In the genomic region with DNA sequence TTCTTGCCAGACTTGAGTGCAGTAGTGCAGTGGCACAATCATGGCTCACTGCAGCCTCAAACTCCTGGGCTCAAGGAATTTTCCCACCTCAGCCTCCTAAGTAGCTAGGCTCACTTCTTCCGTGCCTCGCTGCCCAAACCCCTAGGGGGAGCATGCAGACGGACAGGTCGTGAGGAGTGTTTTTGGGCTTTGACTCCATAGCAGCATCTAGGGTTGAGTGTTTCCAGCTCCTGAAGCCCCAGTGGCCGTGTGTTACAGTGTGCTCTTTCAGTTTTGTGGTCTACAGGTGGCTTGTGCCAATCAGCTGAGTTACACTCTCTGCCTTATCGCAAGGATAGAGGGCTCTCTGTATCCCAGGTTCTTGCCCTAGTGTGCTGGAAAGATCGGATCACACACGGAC, we compare ENCODE assay signal across 1 cellular context.
TF ChIP-seq lines count a peak whose summit lies in the region.

No MANE protein-coding gene starts in this region.

TF ChIP-seq in GM23338, 12 proteins besides CTCF, POLR2A, EP300 and RAD21 (continued from another document):
- TF ChIP-seq, protein P1, sequence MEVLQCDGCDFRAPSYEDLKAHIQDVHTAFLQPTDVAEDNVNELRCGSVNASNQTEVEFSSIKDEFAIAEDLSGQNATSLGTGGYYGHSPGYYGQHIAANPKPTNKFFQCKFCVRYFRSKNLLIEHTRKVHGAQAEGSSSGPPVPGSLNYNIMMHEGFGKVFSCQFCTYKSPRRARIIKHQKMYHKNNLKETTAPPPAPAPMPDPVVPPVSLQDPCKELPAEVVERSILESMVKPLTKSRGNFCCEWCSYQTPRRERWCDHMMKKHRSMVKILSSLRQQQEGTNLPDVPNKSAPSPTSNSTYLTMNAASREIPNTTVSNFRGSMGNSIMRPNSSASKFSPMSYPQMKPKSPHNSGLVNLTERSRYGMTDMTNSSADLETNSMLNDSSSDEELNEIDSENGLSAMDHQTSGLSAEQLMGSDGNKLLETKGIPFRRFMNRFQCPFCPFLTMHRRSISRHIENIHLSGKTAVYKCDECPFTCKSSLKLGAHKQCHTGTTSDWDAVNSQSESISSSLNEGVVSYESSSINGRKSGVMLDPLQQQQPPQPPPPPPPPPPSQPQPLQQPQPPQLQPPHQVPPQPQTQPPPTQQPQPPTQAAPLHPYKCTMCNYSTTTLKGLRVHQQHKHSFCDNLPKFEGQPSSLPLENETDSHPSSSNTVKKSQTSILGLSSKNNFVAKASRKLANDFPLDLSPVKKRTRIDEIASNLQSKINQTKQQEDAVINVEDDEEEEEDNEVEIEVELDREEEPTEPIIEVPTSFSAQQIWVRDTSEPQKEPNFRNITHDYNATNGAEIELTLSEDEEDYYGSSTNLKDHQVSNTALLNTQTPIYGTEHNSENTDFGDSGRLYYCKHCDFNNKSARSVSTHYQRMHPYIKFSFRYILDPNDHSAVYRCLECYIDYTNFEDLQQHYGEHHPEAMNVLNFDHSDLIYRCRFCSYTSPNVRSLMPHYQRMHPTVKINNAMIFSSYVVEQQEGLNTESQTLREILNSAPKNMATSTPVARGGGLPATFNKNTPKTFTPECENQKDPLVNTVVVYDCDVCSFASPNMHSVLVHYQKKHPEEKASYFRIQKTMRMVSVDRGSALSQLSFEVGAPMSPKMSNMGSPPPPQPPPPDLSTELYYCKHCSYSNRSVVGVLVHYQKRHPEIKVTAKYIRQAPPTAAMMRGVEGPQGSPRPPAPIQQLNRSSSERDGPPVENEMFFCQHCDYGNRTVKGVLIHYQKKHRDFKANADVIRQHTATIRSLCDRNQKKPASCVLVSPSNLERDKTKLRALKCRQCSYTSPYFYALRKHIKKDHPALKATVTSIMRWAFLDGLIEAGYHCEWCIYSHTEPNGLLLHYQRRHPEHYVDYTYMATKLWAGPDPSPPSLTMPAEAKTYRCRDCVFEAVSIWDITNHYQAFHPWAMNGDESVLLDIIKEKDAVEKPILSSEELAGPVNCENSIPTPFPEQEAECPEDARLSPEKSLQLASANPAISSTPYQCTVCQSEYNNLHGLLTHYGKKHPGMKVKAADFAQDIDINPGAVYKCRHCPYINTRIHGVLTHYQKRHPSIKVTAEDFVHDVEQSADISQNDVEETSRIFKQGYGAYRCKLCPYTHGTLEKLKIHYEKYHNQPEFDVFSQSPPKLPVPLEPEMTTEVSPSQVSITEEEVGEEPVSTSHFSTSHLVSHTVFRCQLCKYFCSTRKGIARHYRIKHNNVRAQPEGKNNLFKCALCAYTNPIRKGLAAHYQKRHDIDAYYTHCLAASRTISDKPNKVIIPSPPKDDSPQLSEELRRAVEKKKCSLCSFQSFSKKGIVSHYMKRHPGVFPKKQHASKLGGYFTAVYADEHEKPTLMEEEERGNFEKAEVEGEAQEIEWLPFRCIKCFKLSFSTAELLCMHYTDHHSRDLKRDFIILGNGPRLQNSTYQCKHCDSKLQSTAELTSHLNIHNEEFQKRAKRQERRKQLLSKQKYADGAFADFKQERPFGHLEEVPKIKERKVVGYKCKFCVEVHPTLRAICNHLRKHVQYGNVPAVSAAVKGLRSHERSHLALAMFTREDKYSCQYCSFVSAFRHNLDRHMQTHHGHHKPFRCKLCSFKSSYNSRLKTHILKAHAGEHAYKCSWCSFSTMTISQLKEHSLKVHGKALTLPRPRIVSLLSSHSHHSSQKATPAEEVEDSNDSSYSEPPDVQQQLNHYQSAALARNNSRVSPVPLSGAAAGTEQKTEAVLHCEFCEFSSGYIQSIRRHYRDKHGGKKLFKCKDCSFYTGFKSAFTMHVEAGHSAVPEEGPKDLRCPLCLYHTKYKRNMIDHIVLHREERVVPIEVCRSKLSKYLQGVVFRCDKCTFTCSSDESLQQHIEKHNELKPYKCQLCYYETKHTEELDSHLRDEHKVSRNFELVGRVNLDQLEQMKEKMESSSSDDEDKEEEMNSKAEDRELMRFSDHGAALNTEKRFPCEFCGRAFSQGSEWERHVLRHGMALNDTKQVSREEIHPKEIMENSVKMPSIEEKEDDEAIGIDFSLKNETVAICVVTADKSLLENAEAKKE (CRISPR knock-in tag; IDR thresholded peaks at IDR 0.05) = no peak
- TF ChIP-seq ZNF331 (CRISPR knock-in tag; IDR thresholded peaks at IDR 0.05; ENCODE audit: low read depth) (no peak), STAT1 (IDR thresholded peaks at IDR 0.05; ENCODE audit: unreplicated experiment) (no peak)
